8 cellular contexts compared by ENCODE assay signal in the genomic region with DNA sequence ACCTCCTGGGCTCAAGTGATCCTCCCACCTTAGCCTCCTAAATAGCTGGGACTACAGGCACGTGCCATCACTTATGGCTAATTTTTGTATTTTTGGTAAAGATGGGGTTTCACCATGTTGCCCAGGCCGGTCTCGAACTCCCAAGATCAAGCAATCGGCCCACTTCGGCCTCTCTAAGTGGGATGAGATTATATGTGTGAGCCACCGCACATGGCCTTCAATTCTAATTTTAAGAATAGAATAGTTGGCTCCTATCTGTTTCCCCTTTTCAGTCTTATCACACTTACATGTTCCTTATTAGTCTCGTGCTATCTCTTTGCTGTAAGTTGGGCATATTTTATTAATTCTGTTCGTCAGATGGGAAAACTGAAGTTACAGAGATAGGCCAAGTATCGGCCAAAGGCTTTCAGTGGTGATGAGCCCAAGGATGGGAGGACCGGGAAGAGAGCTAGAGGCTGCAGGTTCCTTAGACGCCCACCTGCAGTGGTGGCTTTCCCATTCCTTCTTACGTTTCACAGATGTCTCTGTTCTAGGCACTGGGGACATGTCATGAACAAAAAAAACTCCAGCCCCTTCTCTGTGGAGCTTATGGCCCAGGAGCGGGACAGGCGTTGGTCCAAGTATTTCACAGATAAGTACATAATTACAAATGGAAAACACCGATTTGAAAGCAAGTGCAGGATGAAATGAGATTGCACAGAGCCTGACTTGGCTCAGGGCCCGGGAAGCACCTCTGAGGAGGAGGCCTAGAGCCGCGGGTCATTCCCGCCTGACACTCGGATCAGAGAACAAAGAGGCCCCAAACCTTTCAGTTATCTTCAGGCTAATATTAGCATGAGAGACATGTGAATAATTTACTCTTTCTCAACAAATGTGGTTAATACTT.
DNase-seq lines count a peak whose midpoint lies in the region; ATAC-seq, FAIRE-seq and TF ChIP-seq lines count a peak whose summit lies in the region.

No MANE protein-coding gene starts in this region.

- ATAC-seq in GM18498 (IDR thresholded peaks at IDR 0.05; ENCODE audit: unreplicated experiment) (peak; percentile 41), HG02884 (IDR thresholded peaks at IDR 0.05; ENCODE audit: unreplicated experiment) (no peak)

- H3K4me3 ChIP-seq in SK-N-MC: peak overlapping the region; percentile 11; the same call in 1 of the 2 replicates
- H3K4me3 ChIP-seq in kidney (ENCODE audit: low read length in 2 of 2): peak overlapping the region in 1 of 2 donors; percentile 22

- H3K4me3 Mint-ChIP-seq in CD14-positive monocyte: no peak overlapping the region

- H3K9me3 ChIP-seq in SK-N-MC (ENCODE audit: low read depth, low read length) (no peaks in the 10 kb centered on the region), kidney (ENCODE audit: control insufficient read depth in 1 of 2, low read length in 2 of 2) (no peaks in the 10 kb centered on the region)

- FAIRE-seq in kidney (lab: Jason Lieb, UNC): no peak

- peaks cover 0 to 13% of the 10 kb centered on the region in 2 donors for H3K4me1 ChIP-seq in kidney (ENCODE audit: control insufficient read depth in 1 of 2, insufficient read depth in 1 of 2, low read depth in 1 of 2, low read length in 2 of 2)

- H3K27ac ChIP-seq in SK-N-MC (no peak overlapping the region), kidney (ENCODE audit: low read depth in 2 of 2, low read length in 2 of 2) (peak overlapping the region; percentile 53 to 87)

- no peaks in the 10 kb centered on the region for H3K36me3 ChIP-seq in SK-N-MC (ENCODE audit: insufficient read depth, low read length)
- no peaks in the 10 kb centered on the region for H3K36me3 ChIP-seq in kidney (ENCODE audit: control insufficient read depth in 1 of 2, insufficient read depth in 2 of 2, low read length in 2 of 2)

- peaks cover 0 to 4% (median 0%) of the 10 kb centered on the region in 3 donors for H3K27me3 Mint-ChIP-seq in CD14-positive monocyte (ENCODE audit: low read depth in 3 of 3)

- H3K9ac ChIP-seq in SK-N-MC (ENCODE audit: insufficient read length): no peak overlapping the region
- no peak overlapping the region for H3K9ac ChIP-seq in kidney (ENCODE audit: low read length in 2 of 2)

- TF ChIP-seq CTCF in kidney (IDR thresholded peaks at IDR 0.05; ENCODE audit: borderline replicate concordance, extremely low read depth, insufficient read depth) (no peak), CD14-positive monocyte (IDR thresholded peaks at IDR 0.05) (no peak)

- intact Hi-C loops in kidney (cut with DNase I): no loop called here
- intact Hi-C loops in CD14-positive monocyte (cut with micrococcal nuclease): no loop called here

- peaks cover 0 to 2% (median 0%) of the 10 kb centered on the region in 7 donors for H3K9me3 Mint-ChIP-seq in CD14-positive monocyte

- peak overlapping the region in 1 of 7 donors; percentile 40 for H3K27ac Mint-ChIP-seq in CD14-positive monocyte

- DNase-seq in HT-29 (ENCODE audit: low spot score): peak; percentile 30
- no peak for DNase-seq in SK-N-MC (ENCODE audit: low read depth, low spot score)
- DNase-seq in kidney: peak; percentile 82
- no peak for DNase-seq in effector CD4-positive, alpha-beta T cell
- no peak for DNase-seq in CD14-positive monocyte (ENCODE audit: low spot score)
- DNase-seq in NCI-H510A (lab: John Stamatoyannopoulos, UW): no peak

- peaks cover 60% of the 10 kb centered on the region for H3K4me1 Mint-ChIP-seq in CD14-positive monocyte

- peaks cover 0 to 2% of the 10 kb centered on the region in 2 donors for H3K36me3 Mint-ChIP-seq in CD14-positive monocyte

Comparison
In these comparisons a context has a peak if more than half of its experiments do, and no peak if none do; other contexts are left out.
1. DNase-seq: peak in HT-29 (single experiment) and kidney (single experiment); none in SK-N-MC (single experiment), effector CD4-positive, alpha-beta T cell (single experiment), CD14-positive monocyte (single experiment) and NCI-H510A (single experiment).